Comparison of ENCODE assay signal across 11 cellular contexts in the genomic region with DNA sequence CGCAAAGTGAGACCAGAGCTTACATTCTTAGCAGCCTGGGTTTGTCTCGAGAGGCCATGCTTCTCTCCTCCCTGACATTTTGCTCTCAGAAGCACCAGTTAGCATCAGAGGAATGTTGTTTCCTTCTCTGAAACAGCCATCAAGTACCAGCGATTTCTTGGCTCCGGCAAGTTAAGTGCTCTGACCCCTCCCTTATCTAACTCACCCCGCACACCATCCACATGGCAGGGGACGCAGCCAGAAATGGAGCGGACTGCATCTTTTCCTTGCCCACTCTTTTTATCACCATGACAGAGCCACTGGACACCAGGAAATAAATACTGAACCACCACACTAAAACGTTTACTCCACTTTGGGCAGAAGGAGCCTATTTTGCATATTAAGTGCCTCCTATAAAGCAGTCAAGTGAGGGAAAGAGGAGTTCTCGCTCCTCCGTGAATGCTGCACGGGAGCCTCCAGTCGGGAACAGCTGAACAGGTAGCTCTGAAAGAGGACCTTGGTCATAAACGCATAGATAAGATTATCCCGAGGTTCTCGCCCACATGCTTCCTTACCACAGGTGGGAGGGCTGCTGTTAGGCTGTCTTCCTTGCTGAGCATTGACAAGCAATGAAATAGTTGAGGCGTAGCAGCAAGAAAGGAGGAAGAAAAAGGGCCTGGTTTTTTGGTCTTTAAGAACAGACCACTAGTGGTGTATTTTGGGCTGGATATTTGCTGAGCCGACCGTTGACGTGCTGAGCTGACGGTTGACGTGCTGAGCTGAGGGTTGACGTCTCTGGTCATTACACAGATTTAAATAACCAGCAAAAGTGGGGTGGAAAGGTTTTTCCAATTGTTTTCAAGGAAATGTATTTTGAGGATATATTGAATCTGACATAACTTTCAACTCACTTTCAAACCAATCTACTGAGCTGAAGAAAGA.
A peak's percentile ranks its signal among the peaks of the same experiment; 100 is the strongest.
DNase-seq lines count a peak whose midpoint lies in the region; ATAC-seq and TF ChIP-seq lines count a peak whose summit lies in the region.
"Had no signal": no experiment of that assay in that cellular context is flagged by ENCODE, and none has a peak within 500 bp of the region (broad histone marks: within the 10 kb centered on the region; RNA-seq: fewer than 3 reads in every experiment).

No MANE protein-coding gene starts in this region.

- POLR2A ChIA-PET in activated CD8-positive, alpha-beta T cell treated with anti-CD3 and anti-CD28 coated beads, Interleukin-2, amount 10 ng/mL, durations not matched to agents 7 days and 5 days (lab: Charles Lee) = no interaction called here
- POLR2A ChIA-PET in activated CD8-positive, alpha-beta T cell treated with anti-CD3 and anti-CD28 coated beads for 36 hours (lab: Charles Lee) = interaction anchor here (0.8 to 2.3 kb wide), 4 partner anchors 11 to 62 kb away, joined by 3 to 10 read pairs (median 5); no protein-coding TSS in a partner anchor
- POLR2A ChIA-PET in naive thymus-derived CD4-positive, alpha-beta T cell (lab: Charles Lee) = interaction anchor here (0.7 kb wide), 1 partner anchor 14 kb away, joined by 4 read pairs; no protein-coding TSS in a partner anchor

- H3K9me3 ChIP-seq in naive thymus-derived CD4-positive, alpha-beta T cell (ENCODE audit: control insufficient read depth in 2 of 3, low read length in 3 of 3) = no peaks in the 10 kb centered on the region
- H3K9me3 ChIP-seq: HAP-1 had no signal

- intact Hi-C loops in activated CD8-positive, alpha-beta T cell treated with anti-CD3 and anti-CD28 coated beads for 36 hours (cut with micrococcal nuclease) = loop anchor here (5.0 kb wide), 1 partner anchor 136 kb away; no protein-coding TSS in a partner anchor
- intact Hi-C loops in naive thymus-derived CD4-positive, alpha-beta T cell (cut with micrococcal nuclease) = loop anchor here in 1 of 2 donors (2.0 to 10.0 kb wide), 6 partner anchors 13 to 701 kb away; partner anchors contain the start of genes LY75 and RBMS1
- intact Hi-C loops in activated T-helper 2 cell treated with anti-CD3 and anti-CD28 coated beads, Interferon-gamma antibody, Interleukin-2, Interleukin-4, amounts not matched to agents 10 μg/mL and 5 μg/mL and 100 μg/mL, durations not matched to agents 14 hours and 24 hours and 36 hours (cut with micrococcal nuclease) = no loop called here

- H3K27me3 ChIP-seq in naive thymus-derived CD4-positive, alpha-beta T cell (ENCODE audit: control insufficient read depth in 2 of 2, insufficient read depth in 2 of 2, low read length in 2 of 2) = no peaks in the 10 kb centered on the region

- 62% methylated on average over 22 of the region's 22 CpGs for WGBS in urinary bladder

- H3K27ac ChIP-seq in naive thymus-derived CD4-positive, alpha-beta T cell (ENCODE audit: low read depth, low read length) = no peak overlapping the region
- H3K27ac ChIP-seq in urinary bladder (ENCODE audit: low read depth) = peak overlapping the region; percentile 93
- H3K27ac ChIP-seq: KMS-11 had no signal

- TF ChIP-seq CTCF in activated CD8-positive, alpha-beta T cell treated with anti-CD3 and anti-CD28 coated beads for 36 hours (IDR thresholded peaks at IDR 0.05) = no peak
- no peak for TF ChIP-seq CTCF in fibroblast of villous mesenchyme (IDR thresholded peaks at IDR 0.05; ENCODE audit: insufficient read depth, low read depth, low read length)

- peaks cover 5 to 7% of the 10 kb centered on the region in 2 donors for H3K4me1 ChIP-seq in naive thymus-derived CD4-positive, alpha-beta T cell (ENCODE audit: control insufficient read depth in 2 of 2, insufficient read depth in 2 of 2, low read length in 2 of 2)
- no peaks in the 10 kb centered on the region for H3K4me1 ChIP-seq in urinary bladder (ENCODE audit: insufficient read depth)
- H3K4me1 ChIP-seq: HAP-1 had no signal

- H3K36me3 Mint-ChIP-seq in activated CD8-positive, alpha-beta T cell treated with anti-CD3 and anti-CD28 coated beads, Interleukin-2, amount 10 ng/mL, durations not matched to agents 7 days and 5 days (ENCODE audit: low read depth) = peaks cover 58% of the 10 kb centered on the region
- H3K36me3 Mint-ChIP-seq in activated CD8-positive, alpha-beta T cell treated with anti-CD3 and anti-CD28 coated beads for 36 hours (ENCODE audit: low read depth) = peaks cover 10% of the 10 kb centered on the region
- peaks cover 0 to 42% (median 12%) of the 10 kb centered on the region in 5 donors for H3K36me3 Mint-ChIP-seq in naive thymus-derived CD4-positive, alpha-beta T cell
- peaks cover 47% of the 10 kb centered on the region for H3K36me3 Mint-ChIP-seq in activated T-helper 2 cell treated with anti-CD3 and anti-CD28 coated beads, Interferon-gamma antibody, Interleukin-2, Interleukin-4, amounts not matched to agents 10 μg/mL and 5 μg/mL and 100 μg/mL, durations not matched to agents 14 hours and 24 hours and 36 hours (ENCODE audit: low read depth)

- DNase-seq in activated CD8-positive, alpha-beta T cell treated with anti-CD3 and anti-CD28 coated beads, Interleukin-2, amount 10 ng/mL, durations not matched to agents 7 days and 5 days = no peak
- DNase-seq in activated CD8-positive, alpha-beta T cell treated with anti-CD3 and anti-CD28 coated beads for 36 hours = no peak
- DNase-seq in fibroblast of villous mesenchyme (ENCODE audit: low read depth) = peak; percentile 40
- DNase-seq in naive thymus-derived CD4-positive, alpha-beta T cell = peak in 1 of 9 donors; percentile 12
- no peak for DNase-seq in activated T-helper 2 cell treated with anti-CD3 and anti-CD28 coated beads, Interferon-gamma antibody, Interleukin-2, Interleukin-4, amounts not matched to agents 10 μg/mL and 5 μg/mL and 100 μg/mL, durations not matched to agents 14 hours and 24 hours and 36 hours (ENCODE audit: low spot score)
- no peak for DNase-seq in H4 (ENCODE audit: low spot score)
- no peak for DNase-seq in NCI-H1105 (lab: John Stamatoyannopoulos, UW)
- DNase-seq: activated CD4-positive, alpha-beta T cell treated with anti-CD3 and anti-CD28 coated beads for 48 hours had no signal

- H3K4me1 Mint-ChIP-seq in activated CD8-positive, alpha-beta T cell treated with anti-CD3 and anti-CD28 coated beads, Interleukin-2, amount 10 ng/mL, durations not matched to agents 7 days and 5 days (ENCODE audit: low read depth) = peaks cover 24% of the 10 kb centered on the region
- H3K4me1 Mint-ChIP-seq in activated CD8-positive, alpha-beta T cell treated with anti-CD3 and anti-CD28 coated beads for 36 hours (ENCODE audit: low read depth) = peaks cover 32% of the 10 kb centered on the region
- peaks cover 11 to 34% (median 20%) of the 10 kb centered on the region in 7 donors for H3K4me1 Mint-ChIP-seq in naive thymus-derived CD4-positive, alpha-beta T cell
- peaks cover 40% of the 10 kb centered on the region for H3K4me1 Mint-ChIP-seq in activated T-helper 2 cell treated with anti-CD3 and anti-CD28 coated beads, Interferon-gamma antibody, Interleukin-2, Interleukin-4, amounts not matched to agents 10 μg/mL and 5 μg/mL and 100 μg/mL, durations not matched to agents 14 hours and 24 hours and 36 hours (ENCODE audit: low read depth)

- CTCF ChIA-PET in activated CD8-positive, alpha-beta T cell treated with anti-CD3 and anti-CD28 coated beads, Interleukin-2, amount 10 ng/mL, durations not matched to agents 7 days and 5 days (lab: Charles Lee) = interaction anchor here (0.7 to 2.0 kb wide), 9 partner anchors 8 to 723 kb away, joined by 3 to 14 read pairs (median 4); no protein-coding TSS in a partner anchor
- CTCF ChIA-PET in activated CD8-positive, alpha-beta T cell treated with anti-CD3 and anti-CD28 coated beads for 36 hours (lab: Charles Lee) = interaction anchor here (1.2 to 2.4 kb wide), 11 partner anchors 11 to 792 kb away, joined by 3 to 12 read pairs (median 7); no protein-coding TSS in a partner anchor
- CTCF ChIA-PET in naive thymus-derived CD4-positive, alpha-beta T cell (lab: Charles Lee) = interaction anchor here (0.6 to 1.9 kb wide), 4 partner anchors 8 to 793 kb away, joined by 3 to 6 read pairs (median 4); no protein-coding TSS in a partner anchor

- no peak overlapping the region for H3K27ac Mint-ChIP-seq in activated CD8-positive, alpha-beta T cell treated with anti-CD3 and anti-CD28 coated beads, Interleukin-2, amount 10 ng/mL, durations not matched to agents 7 days and 5 days
- no peak overlapping the region for H3K27ac Mint-ChIP-seq in activated CD8-positive, alpha-beta T cell treated with anti-CD3 and anti-CD28 coated beads for 36 hours
- H3K27ac Mint-ChIP-seq in naive thymus-derived CD4-positive, alpha-beta T cell = peak overlapping the region in 8 of 9 donors; percentile 36 to 97 (median 86)
- H3K27ac Mint-ChIP-seq in activated T-helper 2 cell treated with anti-CD3 and anti-CD28 coated beads, Interferon-gamma antibody, Interleukin-2, Interleukin-4, amounts not matched to agents 10 μg/mL and 5 μg/mL and 100 μg/mL, durations not matched to agents 14 hours and 24 hours and 36 hours = no peak overlapping the region

- peak overlapping the region; percentile 6 for H3K4me3 Mint-ChIP-seq in activated CD8-positive, alpha-beta T cell treated with anti-CD3 and anti-CD28 coated beads, Interleukin-2, amount 10 ng/mL, durations not matched to agents 7 days and 5 days
- no peak overlapping the region for H3K4me3 Mint-ChIP-seq in activated CD8-positive, alpha-beta T cell treated with anti-CD3 and anti-CD28 coated beads for 36 hours
- H3K4me3 Mint-ChIP-seq in naive thymus-derived CD4-positive, alpha-beta T cell = peak overlapping the region in 6 of 10 donors; percentile 73 to 95 (median 87)
- no peak overlapping the region for H3K4me3 Mint-ChIP-seq in activated T-helper 2 cell treated with anti-CD3 and anti-CD28 coated beads, Interferon-gamma antibody, Interleukin-2, Interleukin-4, amounts not matched to agents 10 μg/mL and 5 μg/mL and 100 μg/mL, durations not matched to agents 14 hours and 24 hours and 36 hours (ENCODE audit: low read depth)

- no peak for ATAC-seq in activated CD8-positive, alpha-beta T cell treated with anti-CD3 and anti-CD28 coated beads, Interleukin-2, amount 10 ng/mL, durations not matched to agents 7 days and 5 days
- ATAC-seq in activated CD8-positive, alpha-beta T cell treated with anti-CD3 and anti-CD28 coated beads for 36 hours = no peak
- no peak for ATAC-seq in naive thymus-derived CD4-positive, alpha-beta T cell

- peaks cover 2% of the 10 kb centered on the region for H3K27me3 Mint-ChIP-seq in activated CD8-positive, alpha-beta T cell treated with anti-CD3 and anti-CD28 coated beads, Interleukin-2, amount 10 ng/mL, durations not matched to agents 7 days and 5 days (ENCODE audit: low read depth)
- H3K27me3 Mint-ChIP-seq in activated CD8-positive, alpha-beta T cell treated with anti-CD3 and anti-CD28 coated beads for 36 hours = peaks cover 2% of the 10 kb centered on the region
- peaks cover 0 to 10% (median 0%) of the 10 kb centered on the region in 5 donors for H3K27me3 Mint-ChIP-seq in naive thymus-derived CD4-positive, alpha-beta T cell
- H3K27me3 Mint-ChIP-seq in activated T-helper 2 cell treated with anti-CD3 and anti-CD28 coated beads, Interferon-gamma antibody, Interleukin-2, Interleukin-4, amounts not matched to agents 10 μg/mL and 5 μg/mL and 100 μg/mL, durations not matched to agents 14 hours and 24 hours and 36 hours (ENCODE audit: low read depth) = peaks cover 18% of the 10 kb centered on the region

- peak overlapping the region; percentile 53 for H3K4me3 ChIP-seq in fibroblast of villous mesenchyme (ENCODE audit: low read depth, low read length)
- H3K4me3 ChIP-seq in naive thymus-derived CD4-positive, alpha-beta T cell (ENCODE audit: low read length) = no peak overlapping the region
- H3K4me3 ChIP-seq in urinary bladder (ENCODE audit: low read depth, low read length) = no peak overlapping the region
- H3K4me3 ChIP-seq: HAP-1 had no signal

- peaks cover 2 to 17% (median 17%) of the 10 kb centered on the region in 3 experiments for H3K36me3 ChIP-seq in naive thymus-derived CD4-positive, alpha-beta T cell (ENCODE audit: control insufficient read depth in 2 of 3, insufficient read depth in 3 of 3, low read length in 3 of 3)
- no peaks in the 10 kb centered on the region for H3K36me3 ChIP-seq in urinary bladder (ENCODE audit: insufficient read depth)

- no peaks in the 10 kb centered on the region for H3K9me3 Mint-ChIP-seq in activated CD8-positive, alpha-beta T cell treated with anti-CD3 and anti-CD28 coated beads, Interleukin-2, amount 10 ng/mL, durations not matched to agents 7 days and 5 days (ENCODE audit: insufficient read depth)
- H3K9me3 Mint-ChIP-seq in activated CD8-positive, alpha-beta T cell treated with anti-CD3 and anti-CD28 coated beads for 36 hours = no peaks in the 10 kb centered on the region
- no peaks in the 10 kb centered on the region for H3K9me3 Mint-ChIP-seq in naive thymus-derived CD4-positive, alpha-beta T cell
- H3K9me3 Mint-ChIP-seq in activated T-helper 2 cell treated with anti-CD3 and anti-CD28 coated beads, Interferon-gamma antibody, Interleukin-2, Interleukin-4, amounts not matched to agents 10 μg/mL and 5 μg/mL and 100 μg/mL, durations not matched to agents 14 hours and 24 hours and 36 hours = no peaks in the 10 kb centered on the region

Comparison
In these comparisons a context has a peak if more than half of its experiments do, and no peak if none do; other contexts are left out.
1. H3K4me3 Mint-ChIP-seq: peak in activated CD8-positive, alpha-beta T cell treated with anti-CD3 and anti-CD28 coated beads, Interleukin-2, amount 10 ng/mL, durations not matched to agents 7 days and 5 days (single experiment) and naive thymus-derived CD4-positive, alpha-beta T cell (6 of 10); none in activated CD8-positive, alpha-beta T cell treated with anti-CD3 and anti-CD28 coated beads for 36 hours (single experiment) and activated T-helper 2 cell treated with anti-CD3 and anti-CD28 coated beads, Interferon-gamma antibody, Interleukin-2, Interleukin-4, amounts not matched to agents 10 μg/mL and 5 μg/mL and 100 μg/mL, durations not matched to agents 14 hours and 24 hours and 36 hours (single experiment).
2. H3K27ac Mint-ChIP-seq: peak in naive thymus-derived CD4-positive, alpha-beta T cell (8 of 9); none in activated CD8-positive, alpha-beta T cell treated with anti-CD3 and anti-CD28 coated beads, Interleukin-2, amount 10 ng/mL, durations not matched to agents 7 days and 5 days (single experiment), activated CD8-positive, alpha-beta T cell treated with anti-CD3 and anti-CD28 coated beads for 36 hours (single experiment) and activated T-helper 2 cell treated with anti-CD3 and anti-CD28 coated beads, Interferon-gamma antibody, Interleukin-2, Interleukin-4, amounts not matched to agents 10 μg/mL and 5 μg/mL and 100 μg/mL, durations not matched to agents 14 hours and 24 hours and 36 hours (single experiment).